27 cellular contexts compared by ENCODE assay signal in the genomic region with DNA sequence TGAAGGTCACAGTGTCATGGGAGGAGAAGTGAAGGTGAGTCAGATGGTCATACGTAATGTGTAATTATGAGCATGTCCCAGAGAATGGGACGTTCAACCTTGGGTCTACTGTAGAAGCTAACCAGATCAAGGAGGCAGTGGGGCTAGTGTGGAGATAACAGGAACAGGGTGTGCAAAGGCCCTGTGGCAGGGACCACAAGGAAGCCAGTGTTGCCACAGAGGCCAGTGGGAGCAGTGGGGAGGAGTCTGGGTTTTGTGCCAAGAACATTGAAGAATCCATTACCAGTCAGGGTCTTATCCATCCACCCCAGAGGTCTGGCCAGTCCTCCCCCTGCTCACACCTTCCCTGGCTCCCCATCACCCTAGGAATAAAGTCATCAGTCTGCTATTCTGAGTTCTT. TPM values are rescaled to one million over a fixed set of nuclear protein-coding genes. Genes with fewer than 3 reads are reported as not detected.
"Had no signal": no experiment of that assay in that cellular context is flagged by ENCODE, and none has a peak within 500 bp of the region (broad histone marks: within the 10 kb centered on the region; RNA-seq: fewer than 3 reads in every experiment).

No MANE protein-coding gene starts in this region.

- H3K27ac ChIP-seq: brain microvascular endothelial cell, hepatocyte, left lung, neural progenitor cell, testis had no signal

- H3K27ac Mint-ChIP-seq: activated naive CD4-positive, alpha-beta T cell treated with anti-CD3 and anti-CD28 coated beads for 36 hours; activated T-cell treated with anti-CD3 and anti-CD28 coated beads, Interleukin-2, amount 50 U/mL, for 72 hours; neural progenitor cell; stimulated activated memory B cell treated with anti-CD40 and anti-IgM and Interleukin-4, amounts not matched to agents 10 μg/mL and 1 μg/mL and 100 μg/mL, for 72 hours; WTC11 had no signal

- H3K27me3 Mint-ChIP-seq: naive B cell; stimulated activated memory B cell treated with anti-CD40 and anti-IgM and Interleukin-4, amounts not matched to agents 10 μg/mL and 1 μg/mL and 100 μg/mL, for 72 hours had no signal

- H3K9me3 ChIP-seq: left lung, testis, upper lobe of left lung had no signal

- DNase-seq: activated CD8-positive, alpha-beta memory T cell treated with anti-CD3 and anti-CD28 coated beads for 24 hours; activated CD8-positive, alpha-beta memory T cell treated with anti-CD3 and anti-CD28 coated beads, Interleukin-2, amount 50 U/mL, for 4 hours; activated effector memory CD4-positive, alpha-beta T cell treated with Interleukin-2 at 50 U/mL for 16 hours; activated naive CD4-positive, alpha-beta T cell treated with anti-CD3 and anti-CD28 coated beads for 36 hours; activated T-cell treated with anti-CD3 and anti-CD28 coated beads, Interleukin-2, amount 50 U/mL, for 72 hours; aorta; brain microvascular endothelial cell; caudate nucleus; effector memory CD4-positive, alpha-beta T cell; glutamatergic neuron; kidney glomerular epithelial cell; left lung; naive B cell; posterior cingulate gyrus; small intestine; stimulated activated CD4-positive, alpha-beta T cell treated with anti-CD3 and anti-CD28 coated beads, Interleukin-2, amount 100 ng/mL, for 24 hours; T1000; testis; upper lobe of left lung had no signal

- H3K4me3 Mint-ChIP-seq: activated naive CD4-positive, alpha-beta T cell treated with anti-CD3 and anti-CD28 coated beads for 36 hours; activated T-cell treated with anti-CD3 and anti-CD28 coated beads, Interleukin-2, amount 50 U/mL, for 72 hours; neural progenitor cell; stimulated activated memory B cell treated with anti-CD40 and anti-IgM and Interleukin-4, amounts not matched to agents 10 μg/mL and 1 μg/mL and 100 μg/mL, for 72 hours; T-helper 1 cell treated with Interleukin-12 subunit alpha and Interleukin-12 subunit beta and Interleukin-4 antibody, amounts not matched to agents 30 μg/mL and 1 μg/mL, for 36 hours; WTC11 had no signal

- ATAC-seq: activated T-cell treated with anti-CD3 and anti-CD28 coated beads, Interleukin-2, amount 50 U/mL, for 72 hours; esophagus mucosa; left lung; sciatic nerve; stimulated activated memory B cell treated with anti-CD40 and anti-IgM and Interleukin-4, amounts not matched to agents 10 μg/mL and 1 μg/mL and 100 μg/mL, for 72 hours; WTC11 had no signal

- H3K36me3 ChIP-seq: neural progenitor cell had no signal

- H3K27me3 ChIP-seq: brain microvascular endothelial cell, hepatocyte, left lung, neural progenitor cell, testis, upper lobe of left lung had no signal

- H3K9me3 Mint-ChIP-seq: activated naive CD4-positive, alpha-beta T cell treated with anti-CD3 and anti-CD28 coated beads for 36 hours; activated T-cell treated with anti-CD3 and anti-CD28 coated beads, Interleukin-2, amount 50 U/mL, for 72 hours; naive B cell; neural progenitor cell; stimulated activated memory B cell treated with anti-CD40 and anti-IgM and Interleukin-4, amounts not matched to agents 10 μg/mL and 1 μg/mL and 100 μg/mL, for 72 hours; T-helper 1 cell treated with Interleukin-12 subunit alpha and Interleukin-12 subunit beta and Interleukin-4 antibody, amounts not matched to agents 30 μg/mL and 1 μg/mL, for 36 hours; WTC11 had no signal

- H3K4me3 ChIP-seq: hepatocyte, left lung, lung, neural progenitor cell, testis, upper lobe of left lung had no signal

RNA-seq across cellular contexts. Expression of gene ICAM4, which starts 31.4 kb away (rescaled TPM):
- total RNA-seq: activated naive CD4-positive, alpha-beta T cell treated with anti-CD3 and anti-CD28 coated beads for 36 hours; esophagus mucosa; sciatic nerve had no signal
- polyA plus RNA-seq: aorta had no signal
